In the genomic region with DNA sequence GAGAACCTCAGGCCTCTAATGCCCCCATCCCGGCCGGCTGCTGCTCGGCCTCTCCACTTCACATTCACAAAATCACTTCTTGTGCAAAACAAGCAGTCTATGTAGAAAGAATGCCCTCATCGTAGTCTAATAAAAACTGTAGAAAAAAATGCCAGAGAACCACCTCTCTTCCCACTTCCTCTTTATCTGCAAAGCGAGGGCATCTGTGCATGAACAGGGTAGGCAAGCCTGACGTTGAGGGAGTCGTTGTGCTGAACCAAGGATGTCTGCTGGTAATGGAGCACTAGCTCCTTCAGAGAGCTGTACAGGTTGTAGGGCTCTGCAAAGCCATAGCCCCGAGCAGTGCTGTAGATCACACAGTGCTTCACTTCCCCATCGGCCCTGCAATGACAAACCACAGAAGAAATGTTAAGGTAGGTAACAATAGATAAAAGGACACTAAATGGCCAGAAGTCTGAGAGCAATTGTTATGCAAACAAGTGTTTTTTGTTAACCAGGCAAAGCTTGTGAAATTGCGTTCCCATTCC, we compare ENCODE assay signal across 1 cellular context.
TF ChIP-seq lines count a peak whose summit lies in the region.

No MANE protein-coding gene starts in this region.

TF ChIP-seq in GM12878, 131 proteins besides CTCF, POLR2A, EP300 and RAD21 (continued from another document and continues in another):
- TF ChIP-seq ZZZ3 (IDR thresholded peaks at IDR 0.05; ENCODE audit: control insufficient read depth, insufficient read length, low read depth) (no peak), BRCA1 (IDR thresholded peaks at IDR 0.05; ENCODE audit: low read depth, low read length) (no peak), EED (IDR thresholded peaks at IDR 0.05; ENCODE audit: low read depth) (peak; percentile 57), PML (IDR thresholded peaks at IDR 0.05; ENCODE audit: low read length) (no peak), FOXK2 (IDR thresholded peaks at IDR 0.05) (no peak), STAT3 (IDR thresholded peaks at IDR 0.05; ENCODE audit: low read depth, low read length) (no peak), KAT2A (conservative IDR thresholded peaks at IDR 0.05; ENCODE audit: control insufficient read depth, low read depth, low read length) (no peak), FOXM1 (IDR thresholded peaks at IDR 0.05; ENCODE audit: low read depth, low read length) (no peak), MEF2B (IDR thresholded peaks at IDR 0.05; ENCODE audit: partially characterized antibody, poor library complexity, severe bottlenecking) (peak; percentile 9), BMI1 (IDR thresholded peaks at IDR 0.05; ENCODE audit: borderline replicate concordance) (no peak), TAF1 (IDR thresholded peaks at IDR 0.05; ENCODE audit: borderline replicate concordance, low read depth, low read length) (0 out of 2 replicates have a peak, but pooled peaks have one; percentile 28), ZBED1 (IDR thresholded peaks at IDR 0.05; ENCODE audit: borderline replicate concordance) (0 out of 2 replicates have a peak, but pooled peaks have one; percentile 37), SMAD5 (IDR thresholded peaks at IDR 0.05; ENCODE audit: low read depth) (no peak), NBN (IDR thresholded peaks at IDR 0.05) (peak; percentile 39; the same call in 1 of the 2 replicates), NRF1 (conservative IDR thresholded peaks at IDR 0.05; ENCODE audit: low read depth, low read length) (no peak), ZNF24 (IDR thresholded peaks at IDR 0.05) (no peak), ZSCAN29 (IDR thresholded peaks at IDR 0.05) (no peak), CHD1 (IDR thresholded peaks at IDR 0.05; ENCODE audit: low read depth, low read length) (no peak), TBL1XR1 (IDR thresholded peaks at IDR 0.05; ENCODE audit: low read depth, low read length) (no peak), JUNB (IDR thresholded peaks at IDR 0.05) (no peak), CEBPB (IDR thresholded peaks at IDR 0.05; ENCODE audit: borderline replicate concordance in 1 of 2, low read depth in 2 of 2, low read length in 2 of 2) (no peak), JUND (IDR thresholded peaks at IDR 0.05; ENCODE audit: low read depth, low read length) (no peak), HDAC2 (IDR thresholded peaks at IDR 0.05) (no peak), POLR2AphosphoS2 (IDR thresholded peaks at IDR 0.05; ENCODE audit: low read depth, low read length) (no peak), SIN3A (IDR thresholded peaks at IDR 0.05; ENCODE audit: low read depth, low read length) (no peak), MXI1 (IDR thresholded peaks at IDR 0.05; ENCODE audit: low read depth, low read length) (no peak), MEF2A (IDR thresholded peaks at IDR 0.05; ENCODE audit: insufficient read depth, low read depth, low read length) (no peak), MYC (IDR thresholded peaks at IDR 0.05; ENCODE audit: insufficient read depth, insufficient read length, insufficient replicate concordance, low read length, severe bottlenecking) (no peak), CREM (IDR thresholded peaks at IDR 0.05; ENCODE audit: low read depth) (peak; percentile 60), SMARCA5 (IDR thresholded peaks at IDR 0.05) (no peak), ZNF217 (IDR thresholded peaks at IDR 0.05) (no peak), RAD51 (IDR thresholded peaks at IDR 0.05) (no peak), LARP7 (IDR thresholded peaks at IDR 0.05) (no peak), CHD4 (IDR thresholded peaks at IDR 0.05) (no peak), PAX8 (IDR thresholded peaks at IDR 0.05) (no peak), HDGF (IDR thresholded peaks at IDR 0.05) (no peak), HCFC1 (IDR thresholded peaks at IDR 0.05; ENCODE audit: low read length) (no peak), ATF7 (IDR thresholded peaks at IDR 0.05; ENCODE audit: low read depth) (peak; percentile 50)
- TF ChIP-seq, protein P1, sequence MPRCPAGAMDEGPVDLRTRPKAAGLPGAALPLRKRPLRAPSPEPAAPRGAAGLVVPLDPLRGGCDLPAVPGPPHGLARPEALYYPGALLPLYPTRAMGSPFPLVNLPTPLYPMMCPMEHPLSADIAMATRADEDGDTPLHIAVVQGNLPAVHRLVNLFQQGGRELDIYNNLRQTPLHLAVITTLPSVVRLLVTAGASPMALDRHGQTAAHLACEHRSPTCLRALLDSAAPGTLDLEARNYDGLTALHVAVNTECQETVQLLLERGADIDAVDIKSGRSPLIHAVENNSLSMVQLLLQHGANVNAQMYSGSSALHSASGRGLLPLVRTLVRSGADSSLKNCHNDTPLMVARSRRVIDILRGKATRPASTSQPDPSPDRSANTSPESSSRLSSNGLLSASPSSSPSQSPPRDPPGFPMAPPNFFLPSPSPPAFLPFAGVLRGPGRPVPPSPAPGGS (IDR thresholded peaks at IDR 0.05; ENCODE audit: borderline replicate concordance, insufficient read depth, low read depth, low read length, poor library complexity, severe bottlenecking), result peak; percentile 24
- TF ChIP-seq, protein P2, sequence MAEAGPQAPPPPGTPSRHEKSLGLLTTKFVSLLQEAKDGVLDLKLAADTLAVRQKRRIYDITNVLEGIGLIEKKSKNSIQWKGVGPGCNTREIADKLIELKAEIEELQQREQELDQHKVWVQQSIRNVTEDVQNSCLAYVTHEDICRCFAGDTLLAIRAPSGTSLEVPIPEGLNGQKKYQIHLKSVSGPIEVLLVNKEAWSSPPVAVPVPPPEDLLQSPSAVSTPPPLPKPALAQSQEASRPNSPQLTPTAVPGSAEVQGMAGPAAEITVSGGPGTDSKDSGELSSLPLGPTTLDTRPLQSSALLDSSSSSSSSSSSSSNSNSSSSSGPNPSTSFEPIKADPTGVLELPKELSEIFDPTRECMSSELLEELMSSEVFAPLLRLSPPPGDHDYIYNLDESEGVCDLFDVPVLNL (IDR thresholded peaks at IDR 0.05; ENCODE audit: low read depth, low read length), result no peak
- TF ChIP-seq, protein P3, sequence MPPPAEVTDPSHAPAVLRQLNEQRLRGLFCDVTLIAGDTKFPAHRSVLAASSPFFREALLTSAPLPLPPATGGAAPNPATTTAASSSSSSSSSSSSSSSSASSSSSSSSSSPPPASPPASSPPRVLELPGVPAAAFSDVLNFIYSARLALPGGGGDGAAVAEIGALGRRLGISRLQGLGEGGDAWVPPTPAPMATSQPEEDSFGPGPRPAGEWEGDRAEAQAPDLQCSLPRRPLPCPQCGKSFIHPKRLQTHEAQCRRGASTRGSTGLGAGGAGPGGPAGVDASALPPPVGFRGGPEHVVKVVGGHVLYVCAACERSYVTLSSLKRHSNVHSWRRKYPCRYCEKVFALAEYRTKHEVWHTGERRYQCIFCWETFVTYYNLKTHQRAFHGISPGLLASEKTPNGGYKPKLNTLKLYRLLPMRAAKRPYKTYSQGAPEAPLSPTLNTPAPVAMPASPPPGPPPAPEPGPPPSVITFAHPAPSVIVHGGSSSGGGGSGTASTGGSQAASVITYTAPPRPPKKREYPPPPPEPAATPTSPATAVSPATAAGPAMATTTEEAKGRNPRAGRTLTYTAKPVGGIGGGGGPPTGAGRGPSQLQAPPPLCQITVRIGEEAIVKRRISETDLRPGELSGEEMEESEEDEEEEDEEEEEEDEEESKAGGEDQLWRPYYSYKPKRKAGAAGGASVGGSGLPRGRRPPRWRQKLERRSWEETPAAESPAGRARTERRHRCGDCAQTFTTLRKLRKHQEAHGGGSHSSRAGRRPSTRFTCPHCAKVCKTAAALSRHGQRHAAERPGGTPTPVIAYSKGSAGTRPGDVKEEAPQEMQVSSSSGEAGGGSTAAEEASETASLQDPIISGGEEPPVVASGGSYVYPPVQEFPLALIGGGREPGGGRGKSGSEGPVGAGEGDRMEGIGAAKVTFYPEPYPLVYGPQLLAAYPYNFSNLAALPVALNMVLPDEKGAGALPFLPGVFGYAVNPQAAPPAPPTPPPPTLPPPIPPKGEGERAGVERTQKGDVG (CRISPR knock-in tag; IDR thresholded peaks at IDR 0.05), result no peak
- TF ChIP-seq, protein P4, sequence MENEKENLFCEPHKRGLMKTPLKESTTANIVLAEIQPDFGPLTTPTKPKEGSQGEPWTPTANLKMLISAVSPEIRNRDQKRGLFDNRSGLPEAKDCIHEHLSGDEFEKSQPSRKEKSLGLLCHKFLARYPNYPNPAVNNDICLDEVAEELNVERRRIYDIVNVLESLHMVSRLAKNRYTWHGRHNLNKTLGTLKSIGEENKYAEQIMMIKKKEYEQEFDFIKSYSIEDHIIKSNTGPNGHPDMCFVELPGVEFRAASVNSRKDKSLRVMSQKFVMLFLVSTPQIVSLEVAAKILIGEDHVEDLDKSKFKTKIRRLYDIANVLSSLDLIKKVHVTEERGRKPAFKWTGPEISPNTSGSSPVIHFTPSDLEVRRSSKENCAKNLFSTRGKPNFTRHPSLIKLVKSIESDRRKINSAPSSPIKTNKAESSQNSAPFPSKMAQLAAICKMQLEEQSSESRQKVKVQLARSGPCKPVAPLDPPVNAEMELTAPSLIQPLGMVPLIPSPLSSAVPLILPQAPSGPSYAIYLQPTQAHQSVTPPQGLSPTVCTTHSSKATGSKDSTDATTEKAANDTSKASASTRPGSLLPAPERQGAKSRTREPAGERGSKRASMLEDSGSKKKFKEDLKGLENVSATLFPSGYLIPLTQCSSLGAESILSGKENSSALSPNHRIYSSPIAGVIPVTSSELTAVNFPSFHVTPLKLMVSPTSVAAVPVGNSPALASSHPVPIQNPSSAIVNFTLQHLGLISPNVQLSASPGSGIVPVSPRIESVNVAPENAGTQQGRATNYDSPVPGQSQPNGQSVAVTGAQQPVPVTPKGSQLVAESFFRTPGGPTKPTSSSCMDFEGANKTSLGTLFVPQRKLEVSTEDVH (IDR thresholded peaks at IDR 0.05; ENCODE audit: low read depth, partially characterized antibody), result no peak
- TF ChIP-seq, protein P5, sequence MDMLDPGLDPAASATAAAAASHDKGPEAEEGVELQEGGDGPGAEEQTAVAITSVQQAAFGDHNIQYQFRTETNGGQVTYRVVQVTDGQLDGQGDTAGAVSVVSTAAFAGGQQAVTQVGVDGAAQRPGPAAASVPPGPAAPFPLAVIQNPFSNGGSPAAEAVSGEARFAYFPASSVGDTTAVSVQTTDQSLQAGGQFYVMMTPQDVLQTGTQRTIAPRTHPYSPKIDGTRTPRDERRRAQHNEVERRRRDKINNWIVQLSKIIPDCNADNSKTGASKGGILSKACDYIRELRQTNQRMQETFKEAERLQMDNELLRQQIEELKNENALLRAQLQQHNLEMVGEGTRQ (IDR thresholded peaks at IDR 0.05; ENCODE audit: borderline replicate concordance, low read depth, low read length), result no peak
- TF ChIP-seq, protein P6, sequence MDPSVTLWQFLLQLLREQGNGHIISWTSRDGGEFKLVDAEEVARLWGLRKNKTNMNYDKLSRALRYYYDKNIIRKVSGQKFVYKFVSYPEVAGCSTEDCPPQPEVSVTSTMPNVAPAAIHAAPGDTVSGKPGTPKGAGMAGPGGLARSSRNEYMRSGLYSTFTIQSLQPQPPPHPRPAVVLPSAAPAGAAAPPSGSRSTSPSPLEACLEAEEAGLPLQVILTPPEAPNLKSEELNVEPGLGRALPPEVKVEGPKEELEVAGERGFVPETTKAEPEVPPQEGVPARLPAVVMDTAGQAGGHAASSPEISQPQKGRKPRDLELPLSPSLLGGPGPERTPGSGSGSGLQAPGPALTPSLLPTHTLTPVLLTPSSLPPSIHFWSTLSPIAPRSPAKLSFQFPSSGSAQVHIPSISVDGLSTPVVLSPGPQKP (IDR thresholded peaks at IDR 0.05; ENCODE audit: low read depth, low read length), result no peak
- TF ChIP-seq, protein P7, sequence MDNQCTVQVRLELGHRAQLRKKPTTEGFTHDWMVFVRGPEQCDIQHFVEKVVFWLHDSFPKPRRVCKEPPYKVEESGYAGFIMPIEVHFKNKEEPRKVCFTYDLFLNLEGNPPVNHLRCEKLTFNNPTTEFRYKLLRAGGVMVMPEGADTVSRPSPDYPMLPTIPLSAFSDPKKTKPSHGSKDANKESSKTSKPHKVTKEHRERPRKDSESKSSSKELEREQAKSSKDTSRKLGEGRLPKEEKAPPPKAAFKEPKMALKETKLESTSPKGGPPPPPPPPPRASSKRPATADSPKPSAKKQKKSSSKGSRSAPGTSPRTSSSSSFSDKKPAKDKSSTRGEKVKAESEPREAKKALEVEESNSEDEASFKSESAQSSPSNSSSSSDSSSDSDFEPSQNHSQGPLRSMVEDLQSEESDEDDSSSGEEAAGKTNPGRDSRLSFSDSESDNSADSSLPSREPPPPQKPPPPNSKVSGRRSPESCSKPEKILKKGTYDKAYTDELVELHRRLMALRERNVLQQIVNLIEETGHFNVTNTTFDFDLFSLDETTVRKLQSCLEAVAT (IDR thresholded peaks at IDR 0.05), result no peak
- TF ChIP-seq, protein P8, sequence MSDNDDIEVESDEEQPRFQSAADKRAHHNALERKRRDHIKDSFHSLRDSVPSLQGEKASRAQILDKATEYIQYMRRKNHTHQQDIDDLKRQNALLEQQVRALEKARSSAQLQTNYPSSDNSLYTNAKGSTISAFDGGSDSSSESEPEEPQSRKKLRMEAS (IDR thresholded peaks at IDR 0.05; ENCODE audit: low read depth, low read length), result no peak
- TF ChIP-seq, protein P9, sequence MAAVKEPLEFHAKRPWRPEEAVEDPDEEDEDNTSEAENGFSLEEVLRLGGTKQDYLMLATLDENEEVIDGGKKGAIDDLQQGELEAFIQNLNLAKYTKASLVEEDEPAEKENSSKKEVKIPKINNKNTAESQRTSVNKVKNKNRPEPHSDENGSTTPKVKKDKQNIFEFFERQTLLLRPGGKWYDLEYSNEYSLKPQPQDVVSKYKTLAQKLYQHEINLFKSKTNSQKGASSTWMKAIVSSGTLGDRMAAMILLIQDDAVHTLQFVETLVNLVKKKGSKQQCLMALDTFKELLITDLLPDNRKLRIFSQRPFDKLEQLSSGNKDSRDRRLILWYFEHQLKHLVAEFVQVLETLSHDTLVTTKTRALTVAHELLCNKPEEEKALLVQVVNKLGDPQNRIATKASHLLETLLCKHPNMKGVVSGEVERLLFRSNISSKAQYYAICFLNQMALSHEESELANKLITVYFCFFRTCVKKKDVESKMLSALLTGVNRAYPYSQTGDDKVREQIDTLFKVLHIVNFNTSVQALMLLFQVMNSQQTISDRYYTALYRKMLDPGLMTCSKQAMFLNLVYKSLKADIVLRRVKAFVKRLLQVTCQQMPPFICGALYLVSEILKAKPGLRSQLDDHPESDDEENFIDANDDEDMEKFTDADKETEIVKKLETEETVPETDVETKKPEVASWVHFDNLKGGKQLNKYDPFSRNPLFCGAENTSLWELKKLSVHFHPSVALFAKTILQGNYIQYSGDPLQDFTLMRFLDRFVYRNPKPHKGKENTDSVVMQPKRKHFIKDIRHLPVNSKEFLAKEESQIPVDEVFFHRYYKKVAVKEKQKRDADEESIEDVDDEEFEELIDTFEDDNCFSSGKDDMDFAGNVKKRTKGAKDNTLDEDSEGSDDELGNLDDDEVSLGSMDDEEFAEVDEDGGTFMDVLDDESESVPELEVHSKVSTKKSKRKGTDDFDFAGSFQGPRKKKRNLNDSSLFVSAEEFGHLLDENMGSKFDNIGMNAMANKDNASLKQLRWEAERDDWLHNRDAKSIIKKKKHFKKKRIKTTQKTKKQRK (IDR thresholded peaks at IDR 0.05; ENCODE audit: low read depth, low read length), result no peak
- TF ChIP-seq, protein P10, sequence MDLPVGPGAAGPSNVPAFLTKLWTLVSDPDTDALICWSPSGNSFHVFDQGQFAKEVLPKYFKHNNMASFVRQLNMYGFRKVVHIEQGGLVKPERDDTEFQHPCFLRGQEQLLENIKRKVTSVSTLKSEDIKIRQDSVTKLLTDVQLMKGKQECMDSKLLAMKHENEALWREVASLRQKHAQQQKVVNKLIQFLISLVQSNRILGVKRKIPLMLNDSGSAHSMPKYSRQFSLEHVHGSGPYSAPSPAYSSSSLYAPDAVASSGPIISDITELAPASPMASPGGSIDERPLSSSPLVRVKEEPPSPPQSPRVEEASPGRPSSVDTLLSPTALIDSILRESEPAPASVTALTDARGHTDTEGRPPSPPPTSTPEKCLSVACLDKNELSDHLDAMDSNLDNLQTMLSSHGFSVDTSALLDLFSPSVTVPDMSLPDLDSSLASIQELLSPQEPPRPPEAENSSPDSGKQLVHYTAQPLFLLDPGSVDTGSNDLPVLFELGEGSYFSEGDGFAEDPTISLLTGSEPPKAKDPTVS (IDR thresholded peaks at IDR 0.05; ENCODE audit: low read depth, low read length), result no peak
